7 cellular contexts compared by ENCODE assay signal in genomic region chr3:15206662-15207576, GRCh38. TPM values are rescaled to one million over a fixed set of nuclear protein-coding genes. Genes with fewer than 3 reads are reported as not detected.
A peak's percentile ranks its signal among the peaks of the same experiment; 100 is the strongest.
DNase-seq lines count a peak whose midpoint lies in the region; ATAC-seq, FAIRE-seq and TF ChIP-seq lines count a peak whose summit lies in the region.

No MANE protein-coding gene starts in this region.

- intact Hi-C loops in pancreas (cut with DNase I): loop anchor here in 1 of 3 donors (10.0 kb wide), 1 partner anchor 208 kb away; no protein-coding TSS in a partner anchor

- H3K36me3 ChIP-seq in HUES48 (ENCODE audit: control insufficient read depth, insufficient read depth, low read length) (peaks cover 12% of the 10 kb centered on the region), pancreas (peaks cover 0 to 5% (median 0%) of the 10 kb centered on the region in 3 donors)

- H3K27ac ChIP-seq in HUES48 (ENCODE audit: low read depth, low read length) (peak overlapping the region; percentile 90), pancreas (peak overlapping the region; percentile 95 to 99 (median 98))

- H3K9me3 ChIP-seq in HUES48 (ENCODE audit: control insufficient read depth, insufficient read depth, low read length) (no peaks in the 10 kb centered on the region), pancreas (no peaks in the 10 kb centered on the region)

- H3K36me3 Mint-ChIP-seq in activated T-helper 17 cell treated with anti-CD3 and anti-CD28 coated beads, Interleukin-2, amount 50 U/mL, for 72 hours (ENCODE audit: low read depth): peaks cover 29% of the 10 kb centered on the region

- no peaks in the 10 kb centered on the region for H3K9me3 Mint-ChIP-seq in activated T-helper 17 cell treated with anti-CD3 and anti-CD28 coated beads, Interleukin-2, amount 50 U/mL, for 72 hours

- peak overlapping the region; percentile 86 for H3K4me3 Mint-ChIP-seq in activated T-helper 17 cell treated with anti-CD3 and anti-CD28 coated beads, Interleukin-2, amount 50 U/mL, for 72 hours

- H3K4me1 Mint-ChIP-seq in activated T-helper 17 cell treated with anti-CD3 and anti-CD28 coated beads, Interleukin-2, amount 50 U/mL, for 72 hours: peaks cover 17% of the 10 kb centered on the region

- H3K27ac Mint-ChIP-seq in activated T-helper 17 cell treated with anti-CD3 and anti-CD28 coated beads, Interleukin-2, amount 50 U/mL, for 72 hours: peak overlapping the region; percentile 80

- FAIRE-seq in pancreas (lab: Jason Lieb, UNC): no peak

- peak; percentile 32 for DNase-seq in glomerular visceral epithelial cell (ENCODE audit: extremely low spot score)
- DNase-seq in pancreas: peak in 5 of 6 donors; percentile 13 to 58 (median 37)
- DNase-seq in NCI-H82 treated with DMSO at 0.1 percent for 48 hours (lab: John Stamatoyannopoulos, UW; ENCODE audit: unreplicated experiment): no peak
- DNase-seq in DMS79 treated with DMSO at 0.1 percent for 48 hours (lab: John Stamatoyannopoulos, UW): no peak

- peak overlapping the region; percentile 91 for H3K4me3 ChIP-seq in HUES48 (ENCODE audit: low read depth, low read length)
- H3K4me3 ChIP-seq in pancreas: peak overlapping the region; percentile 84 to 95 (median 90)

- no peak for TF ChIP-seq CTCF in pancreas (IDR thresholded peaks at IDR 0.05)

- H3K27me3 Mint-ChIP-seq in activated T-helper 17 cell treated with anti-CD3 and anti-CD28 coated beads, Interleukin-2, amount 50 U/mL, for 72 hours: no peaks in the 10 kb centered on the region

- H3K9ac ChIP-seq in HUES48 (ENCODE audit: low read depth, low read length): peak overlapping the region; percentile 75

- H3K27me3 ChIP-seq in HUES48 (ENCODE audit: control insufficient read depth, insufficient read depth, low read length) (no peaks in the 10 kb centered on the region), pancreas (no peaks in the 10 kb centered on the region)

- H3K4me1 ChIP-seq in HUES48 (ENCODE audit: control insufficient read depth, insufficient read depth, low read length): peaks cover 4% of the 10 kb centered on the region; the same call in 1 of the 2 replicates
- peaks cover 0 to 19% (median 16%) of the 10 kb centered on the region in 3 donors for H3K4me1 ChIP-seq in pancreas

- WGBS in pancreas, 2 donors: 1% methylated on average over 28 to 30 of the region's 30 CpGs

- ATAC-seq in GM19023 (IDR thresholded peaks at IDR 0.05; ENCODE audit: unreplicated experiment) (peak; percentile 8), pancreas (peak; percentile 55 to 71 (median 66))
- ATAC-seq in activated T-helper 17 cell treated with anti-CD3 and anti-CD28 coated beads, Interleukin-2, amount 50 U/mL, for 72 hours (replicated peaks): peak; percentile 38

RNA-seq across cellular contexts. Expression of gene CAPN7, which starts 0.9 kb away (rescaled TPM):
- total RNA-seq in activated T-helper 17 cell treated with anti-CD3 and anti-CD28 coated beads, Interleukin-2, amount 50 U/mL, for 72 hours: 10 to 100 TPM; 32.3 to 38.9 TPM
- total RNA-seq in pancreas: 10 to 100 TPM; 15.7 to 23.9 (median 19.5) TPM
- polyA plus RNA-seq in pancreas: 10 to 100 TPM in 1 of 2 donors, 1 to 10 TPM in 1; 7.1 to 17.2 TPM

Comparison
In these comparisons a context has a peak if more than half of its experiments do, and no peak if none do; other contexts are left out.
1. ATAC-seq: peak in every context shown above with its lines; median percentile 66 in pancreas; 38 in activated T-helper 17 cell treated with anti-CD3 and anti-CD28 coated beads, Interleukin-2, amount 50 U/mL, for 72 hours; 8 in GM19023.
2. DNase-seq: peak in glomerular visceral epithelial cell (single experiment) and pancreas (5 of 6); none in NCI-H82 treated with DMSO at 0.1 percent for 48 hours (single experiment) and DMS79 treated with DMSO at 0.1 percent for 48 hours (single experiment).